In genomic region chr3:194685723-194686413, GRCh38 we compare ENCODE assay signal across 1 cellular context.
TF ChIP-seq lines count a peak whose summit lies in the region.

Gene FAM43A (plus strand): TSS chr3:194685883. CDS start chr3:194686827, 944 bp downstream.

TF ChIP-seq in HEK293, 187 proteins besides CTCF, POLR2A, EP300 and RAD21 (continued from another document and continues in another):
- TF ChIP-seq REST (tag by site-specific recombination; IDR thresholded peaks at IDR 0.05): peak; percentile 46; the same call in 1 of the 2 replicates
- no peak for TF ChIP-seq KLF10 (tag by site-specific recombination; IDR thresholded peaks at IDR 0.05)
- no peak for TF ChIP-seq ZNF133 (tag by site-specific recombination; IDR thresholded peaks at IDR 0.05)
- no peak for TF ChIP-seq ZNF785 (tag by site-specific recombination; IDR thresholded peaks at IDR 0.05)
- peak; percentile 59 for TF ChIP-seq ZNF629 (tag by site-specific recombination; IDR thresholded peaks at IDR 0.05)
- no peak; the same call in 1 of the 2 replicates for TF ChIP-seq ZNF792 (tag by site-specific recombination; IDR thresholded peaks at IDR 0.05)
- TF ChIP-seq ZNF16 (tag by site-specific recombination; IDR thresholded peaks at IDR 0.05; ENCODE audit: low read depth): no peak
- TF ChIP-seq SCRT2 (tag by site-specific recombination; IDR thresholded peaks at IDR 0.05): no peak
- TF ChIP-seq ZNF843 (tag by site-specific recombination; IDR thresholded peaks at IDR 0.05): 0 out of 2 replicates have a peak, but pooled peaks have one; percentile 45
- TF ChIP-seq ZNF366 (tag by site-specific recombination; conservative IDR thresholded peaks at IDR 0.05): no peak; the same call in none of the 2 replicates
- TF ChIP-seq ZNF558 (tag by site-specific recombination; IDR thresholded peaks at IDR 0.05): no peak
- TF ChIP-seq ZNF174 (tag by site-specific recombination; IDR thresholded peaks at IDR 0.05): no peak
- 0 out of 2 replicates have a peak, but pooled peaks have one; percentile 45 for TF ChIP-seq ZNF24 (tag by site-specific recombination; IDR thresholded peaks at IDR 0.05)
- no peak for TF ChIP-seq OSR2 (tag by site-specific recombination; IDR thresholded peaks at IDR 0.05)
- no peak for TF ChIP-seq ZNF521 (tag by site-specific recombination; IDR thresholded peaks at IDR 0.05)
- TF ChIP-seq ZBTB6 (tag by site-specific recombination; IDR thresholded peaks at IDR 0.05): no peak
- TF ChIP-seq PBX3 (CRISPR knock-in tag; IDR thresholded peaks at IDR 0.05): no peak
- no peak for TF ChIP-seq ZBTB48 (tag by site-specific recombination; IDR thresholded peaks at IDR 0.05)
- TF ChIP-seq GLIS1 (tag by site-specific recombination; IDR thresholded peaks at IDR 0.05): peak; percentile 39; the same call in 1 of the 2 replicates
- TF ChIP-seq YY1 (tag by site-specific recombination; IDR thresholded peaks at IDR 0.05): no peak
- peak; percentile 79 for TF ChIP-seq ZBTB26 (tag by site-specific recombination; optimal IDR thresholded peaks at IDR 0.05)
- no peak for TF ChIP-seq ZBTB49 (tag by site-specific recombination; IDR thresholded peaks at IDR 0.05; ENCODE audit: low read depth)
- TF ChIP-seq SCRT1 (tag by site-specific recombination; IDR thresholded peaks at IDR 0.05; ENCODE audit: borderline replicate concordance): no peak
- TF ChIP-seq ZNF560 (tag by site-specific recombination; IDR thresholded peaks at IDR 0.05; ENCODE audit: borderline replicate concordance): no peak
- peak; percentile 97 for TF ChIP-seq ZNF2 (tag by site-specific recombination; IDR thresholded peaks at IDR 0.05)
- TF ChIP-seq YY2 (tag by site-specific recombination; IDR thresholded peaks at IDR 0.05): no peak
- TF ChIP-seq ZSCAN16 (tag by site-specific recombination; IDR thresholded peaks at IDR 0.05): no peak
- no peak for TF ChIP-seq BCL6B (tag by site-specific recombination; IDR thresholded peaks at IDR 0.05)
- TF ChIP-seq ZNF404 (tag by site-specific recombination; IDR thresholded peaks at IDR 0.05): no peak
- no peak for TF ChIP-seq ZNF37A (tag by site-specific recombination; IDR thresholded peaks at IDR 0.05)
- peak; percentile 70 for TF ChIP-seq SP2 (tag by site-specific recombination; IDR thresholded peaks at IDR 0.05)
- TF ChIP-seq ZNF837 (tag by site-specific recombination; IDR thresholded peaks at IDR 0.05): no peak
- peak; percentile 55 for TF ChIP-seq ZNF335 (tag by site-specific recombination; conservative IDR thresholded peaks at IDR 0.05)
- no peak for TF ChIP-seq ZSCAN5A (tag by site-specific recombination; IDR thresholded peaks at IDR 0.05)
- TF ChIP-seq HOXA7 (CRISPR knock-in tag; IDR thresholded peaks at IDR 0.05; ENCODE audit: borderline replicate concordance): no peak
- TF ChIP-seq IKZF3 (tag by site-specific recombination; IDR thresholded peaks at IDR 0.05): peak; percentile 37
- no peak for TF ChIP-seq ZNF354C (tag by site-specific recombination; IDR thresholded peaks at IDR 0.05; ENCODE audit: borderline replicate concordance, low read depth)
- no peak for TF ChIP-seq ZNF596 (tag by site-specific recombination; IDR thresholded peaks at IDR 0.05)
- no peak for TF ChIP-seq ZNF473 (tag by site-specific recombination; IDR thresholded peaks at IDR 0.05)
- peak; percentile 63 for TF ChIP-seq ZBTB11 (tag by site-specific recombination; conservative IDR thresholded peaks at IDR 0.05; ENCODE audit: low read depth)
- no peak for TF ChIP-seq ZNF776 (tag by site-specific recombination; IDR thresholded peaks at IDR 0.05; ENCODE audit: borderline replicate concordance)
- peak; percentile 97 for TF ChIP-seq ZFP37 (tag by site-specific recombination; IDR thresholded peaks at IDR 0.05)
- 0 out of 2 replicates have a peak, but pooled peaks have one; percentile 14 for TF ChIP-seq ZFHX2 (tag by site-specific recombination; conservative IDR thresholded peaks at IDR 0.05)
- TF ChIP-seq ELK4 (IDR thresholded peaks at IDR 0.05; ENCODE audit: borderline replicate concordance, low read depth, low read length): no peak
- 0 out of 2 replicates have a peak, but pooled peaks have one; percentile 43 for TF ChIP-seq REPIN1 (tag by site-specific recombination; IDR thresholded peaks at IDR 0.05; ENCODE audit: low read depth)
- TF ChIP-seq KLF7 (tag by site-specific recombination; IDR thresholded peaks at IDR 0.05; ENCODE audit: borderline replicate concordance): no peak
- TF ChIP-seq OVOL3 (tag by site-specific recombination; IDR thresholded peaks at IDR 0.05): no peak
- TF ChIP-seq ZBTB8A (tag by site-specific recombination; IDR thresholded peaks at IDR 0.05): peak; percentile 80
